Comparison of ENCODE assay signal across 8 cellular contexts in genomic region chr4:7803992-7804758, GRCh38.
DNase-seq lines count a peak whose midpoint lies in the region; ATAC-seq and TF ChIP-seq lines count a peak whose summit lies in the region.

No MANE protein-coding gene starts in this region.

- H3K9me3 ChIP-seq in muscle layer of colon (ENCODE audit: low read length) = no peaks in the 10 kb centered on the region

- H3K36me3 ChIP-seq in muscle layer of colon (ENCODE audit: insufficient read depth, low read length) = peaks cover 33% of the 10 kb centered on the region

- ATAC-seq in HG02885 (IDR thresholded peaks at IDR 0.05; ENCODE audit: poor library complexity, unreplicated experiment) = peak; percentile 73

- H3K4me3 ChIP-seq in muscle layer of colon (ENCODE audit: low read depth in 1 of 2, low read length in 2 of 2) = no peak overlapping the region

- no peak overlapping the region for H3K9ac ChIP-seq in muscle layer of colon (ENCODE audit: low read length)

- peak overlapping the region; percentile 50 for H3K27ac ChIP-seq in muscle layer of colon (ENCODE audit: low read depth, low read length)

- peak; percentile 85 for DNase-seq in Daoy (ENCODE audit: low read depth)
- DNase-seq in NOMO-1 treated with dmso at 0.1 percent for 144 hours (lab: John Stamatoyannopoulos, UW; ENCODE audit: unreplicated experiment) = peak; percentile 7
- DNase-seq in activated CD8-positive, alpha-beta memory T cell treated with anti-CD3 and anti-CD28 coated beads, Interleukin-2, amount 50 U/mL, for 48 hours = peak; percentile 95
- DNase-seq in erythroblast (lab: John Stamatoyannopoulos, UW) = peak; percentile 70 to 84
- DNase-seq in stimulated activated CD8-positive, alpha-beta memory T cell treated with anti-CD3 and anti-CD28 coated beads, Interleukin-7, amount 100 ng/mL, for 24 hours (ENCODE audit: low read depth) = peak; percentile 80
- no peak for DNase-seq in NCI-H446 treated with DMSO at 0.1 percent for 48 hours (lab: John Stamatoyannopoulos, UW)

- no peaks in the 10 kb centered on the region for H3K27me3 ChIP-seq in muscle layer of colon (ENCODE audit: control insufficient read depth in 1 of 2, insufficient read depth in 2 of 2, low read length in 2 of 2)

- H3K4me1 ChIP-seq in muscle layer of colon (ENCODE audit: insufficient read depth, low read length) = peaks cover 42% of the 10 kb centered on the region

- TF ChIP-seq POLR2A in erythroblast (IDR thresholded peaks at IDR 0.05; ENCODE audit: low read length) = no peak
